Comparison of ENCODE assay signal across 8 cellular contexts in the genomic region with DNA sequence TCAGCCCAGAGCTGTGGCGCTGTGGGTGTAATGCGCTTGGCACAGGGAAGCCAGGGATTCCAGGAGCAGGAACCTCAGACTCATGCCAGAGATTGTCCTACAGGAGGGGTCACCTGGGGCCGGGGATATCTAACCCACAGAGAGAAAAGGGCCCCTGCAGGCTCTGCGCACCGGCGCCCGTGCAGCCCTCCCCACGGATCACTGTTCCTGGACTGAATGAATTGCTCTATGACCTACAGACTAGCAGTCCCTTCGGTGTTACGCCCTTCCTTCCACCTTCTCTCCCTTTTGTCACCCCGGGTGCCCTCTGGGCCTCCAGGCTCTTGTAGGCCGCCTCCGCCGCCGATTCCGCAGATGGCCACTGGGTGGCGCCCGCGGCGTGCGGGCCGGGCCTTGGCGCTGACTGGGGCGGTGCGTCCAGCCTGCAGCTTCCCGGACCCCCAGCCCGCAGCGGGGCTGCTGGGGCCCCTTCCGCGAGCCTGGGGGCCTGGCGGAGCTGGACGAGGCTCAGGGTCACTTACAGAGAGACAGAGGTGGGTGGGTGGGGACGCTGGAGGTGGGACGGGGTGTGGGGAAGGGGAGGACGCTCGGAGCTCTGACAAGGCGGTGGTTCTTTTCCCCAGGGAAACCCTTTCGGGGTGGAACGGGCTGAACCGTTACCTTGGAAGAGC.
DNase-seq lines count a peak whose midpoint lies in the region; ATAC-seq and TF ChIP-seq lines count a peak whose summit lies in the region.

No MANE protein-coding gene starts in this region.

- peaks cover 0 to 26% of the 10 kb centered on the region in 2 donors for H3K27me3 ChIP-seq in left lung

- no peak overlapping the region for H3K27ac ChIP-seq in left lung

- H3K9me3 ChIP-seq in left lung: no peaks in the 10 kb centered on the region

- TF ChIP-seq CTCF in left lung (IDR thresholded peaks at IDR 0.05): peak; percentile 91 to 97

- DNase-seq in DMS153 treated with DMSO at 0.1 percent for 48 hours (lab: John Stamatoyannopoulos, UW; ENCODE audit: unreplicated experiment) (peak; percentile 61), NCI-H1930 (lab: John Stamatoyannopoulos, UW) (peak; percentile 31 to 44), left lung (peak in 1 of 2 donors; percentile 93)
- DNase-seq in activated CD4-positive, CD25-positive, alpha-beta regulatory T cell (lab: John Stamatoyannopoulos, UW): peak; percentile 43 to 55 (median 49)
- peak; percentile 68 for DNase-seq in central memory CD4-positive, alpha-beta T cell
- peak; percentile 78 for DNase-seq in stimulated activated CD4-positive, alpha-beta T cell treated with anti-CD3 and anti-CD28 coated beads, Interleukin-4, amount 100 ng/mL, for 1 hour

- intact Hi-C loops in left lung (cut with DNase I): loop anchor here in 1 of 2 donors (2.0 kb wide), 1 partner anchor 233 kb away; no protein-coding TSS in a partner anchor

- H3K4me3 ChIP-seq in left lung: no peak overlapping the region

- ATAC-seq in GM21786 (IDR thresholded peaks at IDR 0.05; ENCODE audit: unreplicated experiment) (peak; percentile 64), left lung (peak; percentile 98), GM18870 (IDR thresholded peaks at IDR 0.05; ENCODE audit: unreplicated experiment) (no peak)

- H3K36me3 ChIP-seq in left lung: no peaks in the 10 kb centered on the region

- peaks cover 0 to 5% of the 10 kb centered on the region in 2 donors for H3K4me1 ChIP-seq in left lung
